18 cellular contexts compared by ENCODE assay signal in genomic region chr1:186662752-186663151, GRCh38. TPM values are rescaled to one million over a fixed set of nuclear protein-coding genes. Genes with fewer than 3 reads are reported as not detected.
DNase-seq lines count a peak whose midpoint lies in the region; ATAC-seq and TF ChIP-seq lines count a peak whose summit lies in the region.
"Had no signal": no experiment of that assay in that cellular context is flagged by ENCODE, and none has a peak within 500 bp of the region (broad histone marks: within the 10 kb centered on the region; RNA-seq: fewer than 3 reads in every experiment).

No MANE protein-coding gene starts in this region.

- H3K36me3 Mint-ChIP-seq in endodermal cell (ENCODE audit: low read depth) (peaks cover 3% of the 10 kb centered on the region), type B pancreatic cell (no peaks in the 10 kb centered on the region)
- H3K36me3 Mint-ChIP-seq: IgD-negative memory B cell had no signal

- H3K27me3 Mint-ChIP-seq in endodermal cell (ENCODE audit: insufficient read depth), result no peaks in the 10 kb centered on the region
- H3K27me3 Mint-ChIP-seq in type B pancreatic cell, result peaks cover 2% of the 10 kb centered on the region
- H3K27me3 Mint-ChIP-seq: IgD-negative memory B cell had no signal

- no peak overlapping the region for H3K4me3 Mint-ChIP-seq in endodermal cell
- H3K4me3 Mint-ChIP-seq in type B pancreatic cell, result no peak overlapping the region
- H3K4me3 Mint-ChIP-seq: IgD-negative memory B cell had no signal

- peaks cover 3% of the 10 kb centered on the region for H3K4me1 ChIP-seq in endodermal cell (ENCODE audit: control insufficient read depth, insufficient read depth, low read length)
- H3K4me1 ChIP-seq: sigmoid colon had no signal

- peak overlapping the region; percentile 27 for H3K27ac Mint-ChIP-seq in endodermal cell
- no peak overlapping the region for H3K27ac Mint-ChIP-seq in type B pancreatic cell
- H3K27ac Mint-ChIP-seq: IgD-negative memory B cell had no signal

- no peak for TF ChIP-seq CTCF in endodermal cell (conservative IDR thresholded peaks at IDR 0.05)
- no peak for TF ChIP-seq CTCF in type B pancreatic cell (conservative IDR thresholded peaks at IDR 0.05)

- no peak overlapping the region for H3K27ac ChIP-seq in endodermal cell (ENCODE audit: low read depth, low read length)
- H3K27ac ChIP-seq: sigmoid colon had no signal

- peaks cover 11% of the 10 kb centered on the region for H3K9me3 ChIP-seq in endodermal cell (ENCODE audit: control insufficient read depth, low read length)
- H3K9me3 ChIP-seq: sigmoid colon had no signal

- no peaks in the 10 kb centered on the region for H3K36me3 ChIP-seq in endodermal cell (ENCODE audit: control insufficient read depth, insufficient read depth, low read length)
- H3K36me3 ChIP-seq: sigmoid colon had no signal

- peak; percentile 22 for DNase-seq in EL
- peak; percentile 60 for DNase-seq in NCI-H226
- DNase-seq in endodermal cell, result no peak
- peak; percentile 32 for DNase-seq in kidney tubule cell (ENCODE audit: low spot score)
- no peak for DNase-seq in type B pancreatic cell (ENCODE audit: extremely low spot score, unreplicated experiment)
- no peak for DNase-seq in midbrain (lab: John Stamatoyannopoulos, UW)
- DNase-seq: activated CD4-positive, alpha-beta T cell treated with anti-CD3 and anti-CD28 coated beads, Interleukin-2, amount 50 U/mL, for 4 hours; activated naive CD4-positive, alpha-beta T cell treated with Interleukin-2 at 50 U/mL for 16 hours; AML-193; left ventricle myocardium superior; NCI-H1105 treated with DMSO at 0.1 percent for 48 hours; occipital lobe; sigmoid colon; stimulated activated CD4-positive, alpha-beta T cell treated with anti-CD3 and anti-CD28 coated beads, Interleukin-2, amount 100 ng/mL, for 48 hours had no signal

- no peaks in the 10 kb centered on the region for H3K27me3 ChIP-seq in endodermal cell (ENCODE audit: control insufficient read depth, insufficient read depth, low read length, poor library complexity, severe bottlenecking)
- H3K27me3 ChIP-seq: sigmoid colon had no signal

- ATAC-seq in HG03097 (IDR thresholded peaks at IDR 0.05; ENCODE audit: low FRiP score, unreplicated experiment) (no peak), HG03439 (IDR thresholded peaks at IDR 0.05; ENCODE audit: unreplicated experiment) (no peak)
- ATAC-seq: GM12878, left ventricle myocardium superior had no signal

- H3K9me3 Mint-ChIP-seq in endodermal cell, result peaks cover 10% of the 10 kb centered on the region
- no peaks in the 10 kb centered on the region for H3K9me3 Mint-ChIP-seq in type B pancreatic cell

- peak overlapping the region; percentile 7 for H3K4me3 ChIP-seq in endodermal cell (ENCODE audit: low read length)
- H3K4me3 ChIP-seq: GM12878, sigmoid colon had no signal

- no peak overlapping the region for H3K9ac ChIP-seq in endodermal cell (ENCODE audit: extremely low read depth, low read length, poor library complexity, severe bottlenecking)

- H3K4me1 Mint-ChIP-seq in endodermal cell (peaks cover 2% of the 10 kb centered on the region), type B pancreatic cell (ENCODE audit: unreplicated experiment) (no peaks in the 10 kb centered on the region)
- H3K4me1 Mint-ChIP-seq: IgD-negative memory B cell had no signal

RNA-seq across cellular contexts. Expression of gene PTGS2, which starts 17.5 kb away (rescaled TPM):
- under 1 TPM; 0.09 to 0.15 TPM for total RNA-seq in endodermal cell
- 0.18 TPM for polyA plus RNA-seq in endodermal cell (2013, experiment 1 of 2)
- 0.46 TPM for polyA plus RNA-seq in endodermal cell (2013, experiment 2 of 2)
- 2.2 and 2.9 TPM in 2 replicates for total RNA-seq in type B pancreatic cell (ENCODE audit: low replicate concordance)

Comparison
In these comparisons a context has a peak if more than half of its experiments do, and no peak if none do; other contexts are left out.
1. DNase-seq: peak in EL (single experiment), NCI-H226 (single experiment) and kidney tubule cell (single experiment); none in endodermal cell (single experiment), type B pancreatic cell (single experiment) and midbrain (single experiment).